In the genomic region with DNA sequence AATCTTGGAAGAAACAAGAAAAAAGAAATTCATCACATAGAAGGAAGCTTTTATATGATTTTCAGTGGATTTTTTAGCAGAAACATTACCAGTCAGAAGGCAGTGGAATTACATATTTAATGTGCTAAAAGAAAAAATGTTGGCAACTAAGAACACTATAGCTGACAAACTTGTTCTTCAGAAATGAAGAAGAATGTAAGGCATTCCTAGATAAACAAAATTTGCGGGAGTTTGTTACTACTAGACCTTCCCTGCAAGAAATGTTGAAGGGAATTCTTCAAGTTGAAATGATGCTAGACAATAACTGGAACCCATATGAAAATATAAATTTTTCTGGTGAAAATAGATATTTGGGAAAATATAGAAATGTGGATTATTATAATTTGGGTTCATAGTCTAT, we compare ENCODE assay signal across 22 cellular contexts.
"Had no signal": no experiment of that assay in that cellular context is flagged by ENCODE, and none has a peak within 500 bp of the region (broad histone marks: within the 10 kb centered on the region; RNA-seq: fewer than 3 reads in every experiment).

No MANE protein-coding gene starts in this region.

- ATAC-seq: foreskin keratinocyte; gastroesophageal sphincter; heart left ventricle; left cardiac atrium; left lung; left ventricle myocardium superior; lower lobe of right lung; mucosa of descending colon; naive thymus-derived CD8-positive, alpha-beta T cell had no signal

- H3K4me1 ChIP-seq: foreskin keratinocyte, left lung had no signal

- H2AFZ ChIP-seq: hepatocyte had no signal

- DNase-seq: dermis blood vessel endothelial cell; dorsolateral prefrontal cortex; effector CD4-positive, alpha-beta T cell; effector memory CD4-positive, alpha-beta T cell; foreskin keratinocyte; heart left ventricle; hypothalamus; immature natural killer cell; left cardiac atrium; left lung; left ventricle myocardium superior; lower lobe of right lung; mesenchymal stem cell; mucosa of descending colon; naive B cell; naive thymus-derived CD8-positive, alpha-beta T cell had no signal

- H3K79me2 ChIP-seq: hepatocyte had no signal

- H3K4me2 ChIP-seq: hepatocyte had no signal

- H3K27me3 ChIP-seq: dorsolateral prefrontal cortex, esophagus muscularis mucosa, foreskin keratinocyte, gastroesophageal sphincter, heart left ventricle, hepatocyte, left lung had no signal

- H3K4me3 ChIP-seq: coronary artery, dorsolateral prefrontal cortex, esophagus muscularis mucosa, gastroesophageal sphincter, heart left ventricle, hepatocyte, left lung, lower lobe of right lung, mucosa of descending colon had no signal

- FAIRE-seq: endothelial cell of umbilical vein, keratinocyte had no signal

- H3K27ac ChIP-seq: coronary artery, dorsolateral prefrontal cortex, esophagus muscularis mucosa, foreskin keratinocyte, gastroesophageal sphincter, heart left ventricle, hepatocyte, left lung, lower lobe of right lung had no signal

- H3K36me3 ChIP-seq: esophagus muscularis mucosa, gastroesophageal sphincter, heart left ventricle, left lung, lower lobe of right lung had no signal
